ENCODE assay signal across 10 cellular contexts in the genomic region with DNA sequence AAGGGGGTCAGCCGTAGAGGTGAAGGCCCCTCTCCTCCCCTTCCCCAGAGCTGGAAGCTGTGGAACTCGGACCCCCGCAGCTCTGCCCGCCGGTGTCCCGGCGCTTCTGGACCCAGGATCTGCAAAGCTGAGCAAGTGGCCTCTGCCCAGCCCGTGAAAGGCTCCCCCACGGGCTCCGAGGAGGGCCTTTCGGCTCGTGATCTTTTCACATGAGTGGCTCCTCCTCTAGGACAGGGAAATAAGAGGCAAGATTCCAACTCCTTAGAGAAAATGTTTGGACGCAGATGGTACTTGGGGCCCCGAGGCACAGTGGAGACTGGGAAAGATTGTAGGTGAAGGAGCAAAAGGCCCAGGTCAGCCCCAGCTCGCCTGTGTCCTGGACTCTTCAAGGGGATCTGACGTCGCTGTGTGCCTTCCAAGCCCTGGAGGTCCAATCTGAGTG. TPM values are rescaled to one million over a fixed set of nuclear protein-coding genes. Genes with fewer than 3 reads are reported as not detected.
DNase-seq lines count a peak whose midpoint lies in the region; ATAC-seq, FAIRE-seq and TF ChIP-seq lines count a peak whose summit lies in the region.
"Had no signal": no experiment of that assay in that cellular context is flagged by ENCODE, and none has a peak within 500 bp of the region (broad histone marks: within the 10 kb centered on the region; RNA-seq: fewer than 3 reads in every experiment).

No MANE protein-coding gene starts in this region.

- intact Hi-C loops in activated T-helper 1 cell treated with anti-CD3 and anti-CD28 coated beads, Interleukin-12 subunit alpha, Interleukin-12 subunit beta, Interleukin-2, Interleukin-4 antibody, amounts not matched to agents 30 ng/mL and 10 ng/mL and 1 ng/mL, durations not matched to agents 14 hours and 24 hours and 36 hours (cut with micrococcal nuclease), result no loop called here
- intact Hi-C loops in heart right ventricle (cut with DNase I), result loop anchor here in 1 of 10 donors (5.0 kb wide), 1 partner anchor 46 kb away; the partner anchor contains the start of gene SP3
- intact Hi-C loops in pancreas (cut with DNase I), result no loop called here

- H3K4me3 ChIP-seq in heart right ventricle, result peak overlapping the region in 9 of 10 donors; percentile 35 to 59 (median 54)
- peak overlapping the region in 3 of 4 donors; percentile 21 to 29 (median 29) for H3K4me3 ChIP-seq in pancreas

- H3K36me3 Mint-ChIP-seq in activated T-helper 1 cell treated with anti-CD3 and anti-CD28 coated beads, Interleukin-12 subunit alpha, Interleukin-12 subunit beta, Interleukin-2, Interleukin-4 antibody, amounts not matched to agents 30 ng/mL and 10 ng/mL and 1 ng/mL, durations not matched to agents 14 hours and 24 hours and 36 hours (ENCODE audit: low read depth), result no peaks in the 10 kb centered on the region
- H3K36me3 Mint-ChIP-seq: brain had no signal

- no peaks in the 10 kb centered on the region for H3K27me3 ChIP-seq in heart right ventricle
- no peaks in the 10 kb centered on the region for H3K27me3 ChIP-seq in pancreas

- TF ChIP-seq CTCF in heart right ventricle (IDR thresholded peaks at IDR 0.05), result no peak
- TF ChIP-seq CTCF in pancreas (IDR thresholded peaks at IDR 0.05), result no peak

- H3K4me1 ChIP-seq in heart right ventricle (peaks cover 0 to 52% (median 26%) of the 10 kb centered on the region in 9 donors), pancreas (peaks cover 0 to 9% (median 0%) of the 10 kb centered on the region in 3 donors)

- peaks cover 11% of the 10 kb centered on the region for H3K27me3 Mint-ChIP-seq in activated T-helper 1 cell treated with anti-CD3 and anti-CD28 coated beads, Interleukin-12 subunit alpha, Interleukin-12 subunit beta, Interleukin-2, Interleukin-4 antibody, amounts not matched to agents 30 ng/mL and 10 ng/mL and 1 ng/mL, durations not matched to agents 14 hours and 24 hours and 36 hours (ENCODE audit: insufficient read depth)
- H3K27me3 Mint-ChIP-seq: brain had no signal

- FAIRE-seq in pancreas (lab: Jason Lieb, UNC), result no peak

- H3K4me3 Mint-ChIP-seq in activated T-helper 1 cell treated with anti-CD3 and anti-CD28 coated beads, Interleukin-12 subunit alpha, Interleukin-12 subunit beta, Interleukin-2, Interleukin-4 antibody, amounts not matched to agents 30 ng/mL and 10 ng/mL and 1 ng/mL, durations not matched to agents 14 hours and 24 hours and 36 hours, result peak overlapping the region; percentile 34
- H3K4me3 Mint-ChIP-seq: brain had no signal

- peak in 8 of 14 donors; percentile 16 to 73 (median 66) for DNase-seq in C1 segment of cervical spinal cord (lab: John Stamatoyannopoulos, UW)
- DNase-seq in activated T-helper 1 cell treated with anti-CD3 and anti-CD28 coated beads, Interleukin-12 subunit alpha, Interleukin-12 subunit beta, Interleukin-2, Interleukin-4 antibody, amounts not matched to agents 30 ng/mL and 10 ng/mL and 1 ng/mL, durations not matched to agents 14 hours and 24 hours and 36 hours (ENCODE audit: low spot score), result no peak
- DNase-seq in heart right ventricle, result peak in 1 of 2 donors; percentile 56
- DNase-seq in pancreas, result peak in 1 of 6 donors; percentile 63
- no peak for DNase-seq in NCI-H526 (lab: John Stamatoyannopoulos, UW)
- no peak for DNase-seq in SW 1271 (lab: John Stamatoyannopoulos, UW)
- no peak for DNase-seq in inferior parietal cortex (ENCODE audit: extremely low spot score)
- DNase-seq: NCI-H187 had no signal

- H3K9me3 ChIP-seq in heart right ventricle (no peaks in the 10 kb centered on the region), pancreas (no peaks in the 10 kb centered on the region)

- H3K27ac Mint-ChIP-seq in activated T-helper 1 cell treated with anti-CD3 and anti-CD28 coated beads, Interleukin-12 subunit alpha, Interleukin-12 subunit beta, Interleukin-2, Interleukin-4 antibody, amounts not matched to agents 30 ng/mL and 10 ng/mL and 1 ng/mL, durations not matched to agents 14 hours and 24 hours and 36 hours, result no peak overlapping the region

- ATAC-seq in heart right ventricle, result peak; percentile 40 to 71 (median 62)
- ATAC-seq in pancreas, result peak; percentile 36 to 60 (median 53)
- ATAC-seq in GM21723 (IDR thresholded peaks at IDR 0.05; ENCODE audit: unreplicated experiment), result no peak

- H3K36me3 ChIP-seq in heart right ventricle (no peaks in the 10 kb centered on the region), pancreas (no peaks in the 10 kb centered on the region)

- H3K9me3 Mint-ChIP-seq in activated T-helper 1 cell treated with anti-CD3 and anti-CD28 coated beads, Interleukin-12 subunit alpha, Interleukin-12 subunit beta, Interleukin-2, Interleukin-4 antibody, amounts not matched to agents 30 ng/mL and 10 ng/mL and 1 ng/mL, durations not matched to agents 14 hours and 24 hours and 36 hours, result no peaks in the 10 kb centered on the region
- H3K9me3 Mint-ChIP-seq: brain had no signal

- peaks cover 16% of the 10 kb centered on the region for H3K4me1 Mint-ChIP-seq in activated T-helper 1 cell treated with anti-CD3 and anti-CD28 coated beads, Interleukin-12 subunit alpha, Interleukin-12 subunit beta, Interleukin-2, Interleukin-4 antibody, amounts not matched to agents 30 ng/mL and 10 ng/mL and 1 ng/mL, durations not matched to agents 14 hours and 24 hours and 36 hours (ENCODE audit: low read depth)

- H3K27ac ChIP-seq in heart right ventricle (peak overlapping the region; percentile 72 to 96 (median 88)), pancreas (peak overlapping the region; percentile 45 to 77 (median 70))

- 44 to 51% methylated on average over 17 of the region's 17 CpGs for WGBS in heart right ventricle, 2 donors
- 66 to 77% methylated on average over 14 to 17 of the region's 17 CpGs for WGBS in pancreas, 2 donors

RNA-seq across cellular contexts. Expression of gene SP3, which starts 48.2 kb away (rescaled TPM):
- total RNA-seq in activated T-helper 1 cell treated with anti-CD3 and anti-CD28 coated beads, Interleukin-12 subunit alpha, Interleukin-12 subunit beta, Interleukin-2, Interleukin-4 antibody, amounts not matched to agents 30 ng/mL and 10 ng/mL and 1 ng/mL, durations not matched to agents 14 hours and 24 hours and 36 hours, result 95.8 and 103 TPM in 2 replicates
- total RNA-seq in heart right ventricle (10 to 100 TPM; 36.4 to 45.7 (median 41.0) TPM), pancreas (10 to 100 TPM; 21.1 to 48.0 (median 29.0) TPM)
- polyA plus RNA-seq in heart right ventricle (10 to 100 TPM in 1 of 2 donors, 1 to 10 TPM in 1; 8.6 to 11.6 TPM), pancreas (10 to 100 TPM in 1 of 2 donors, 1 to 10 TPM in 1; 5.6 to 16.6 TPM)

Comparison
In these comparisons a context has a peak if more than half of its experiments do, and no peak if none do; other contexts are left out.
1. DNase-seq: peak in C1 segment of cervical spinal cord (8 of 14); none in activated T-helper 1 cell treated with anti-CD3 and anti-CD28 coated beads, Interleukin-12 subunit alpha, Interleukin-12 subunit beta, Interleukin-2, Interleukin-4 antibody, amounts not matched to agents 30 ng/mL and 10 ng/mL and 1 ng/mL, durations not matched to agents 14 hours and 24 hours and 36 hours (single experiment), NCI-H526 (0 of 2), SW 1271 (0 of 2) and inferior parietal cortex (single experiment).